Comparison of ENCODE assay signal across 1 cellular context in the genomic region with DNA sequence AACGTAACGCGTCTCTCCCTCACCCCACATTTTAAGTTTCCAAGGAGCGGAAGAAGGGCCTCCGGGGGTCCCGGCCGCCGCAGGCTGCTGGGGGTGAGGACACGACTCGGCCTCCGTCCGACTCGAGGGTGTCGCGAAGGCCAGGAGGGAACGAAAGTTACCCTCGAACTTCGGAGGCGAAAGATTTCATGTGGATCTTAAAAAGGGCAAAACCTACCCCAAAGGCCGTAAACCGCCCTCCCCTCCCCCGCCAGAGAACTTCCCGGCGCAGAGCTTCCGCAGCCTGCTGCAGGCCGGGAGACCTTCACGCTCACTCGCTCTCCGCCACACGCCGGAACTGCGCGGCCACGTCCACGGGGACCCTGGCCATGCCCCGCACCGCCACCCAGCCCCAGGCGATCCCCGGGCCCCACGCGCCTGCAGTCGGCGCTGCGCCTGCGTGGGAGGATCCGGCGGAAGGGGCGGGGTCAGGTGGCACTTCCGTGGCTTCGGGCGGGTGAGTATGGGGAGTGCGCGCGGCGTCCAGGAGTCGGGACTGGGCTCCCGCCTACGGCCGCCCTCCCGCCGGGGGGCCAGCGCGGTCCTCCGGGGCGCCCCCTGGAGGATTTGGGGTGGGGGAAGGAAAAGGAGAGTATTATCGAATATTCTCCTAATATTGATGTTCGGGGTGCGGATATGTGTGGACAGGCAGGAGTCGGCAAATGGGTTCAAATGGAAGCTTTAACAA.
TF ChIP-seq lines count a peak whose summit lies in the region.

A gene (plus strand): TSS at position 474 of the 727 bp plus-strand sequence. CDS start 19,755 bp downstream, outside the sequence.

TF ChIP-seq in WTC11, 78 proteins besides CTCF, POLR2A, EP300 and RAD21 (continued from another document and continues in another):
- TF ChIP-seq, protein P1, sequence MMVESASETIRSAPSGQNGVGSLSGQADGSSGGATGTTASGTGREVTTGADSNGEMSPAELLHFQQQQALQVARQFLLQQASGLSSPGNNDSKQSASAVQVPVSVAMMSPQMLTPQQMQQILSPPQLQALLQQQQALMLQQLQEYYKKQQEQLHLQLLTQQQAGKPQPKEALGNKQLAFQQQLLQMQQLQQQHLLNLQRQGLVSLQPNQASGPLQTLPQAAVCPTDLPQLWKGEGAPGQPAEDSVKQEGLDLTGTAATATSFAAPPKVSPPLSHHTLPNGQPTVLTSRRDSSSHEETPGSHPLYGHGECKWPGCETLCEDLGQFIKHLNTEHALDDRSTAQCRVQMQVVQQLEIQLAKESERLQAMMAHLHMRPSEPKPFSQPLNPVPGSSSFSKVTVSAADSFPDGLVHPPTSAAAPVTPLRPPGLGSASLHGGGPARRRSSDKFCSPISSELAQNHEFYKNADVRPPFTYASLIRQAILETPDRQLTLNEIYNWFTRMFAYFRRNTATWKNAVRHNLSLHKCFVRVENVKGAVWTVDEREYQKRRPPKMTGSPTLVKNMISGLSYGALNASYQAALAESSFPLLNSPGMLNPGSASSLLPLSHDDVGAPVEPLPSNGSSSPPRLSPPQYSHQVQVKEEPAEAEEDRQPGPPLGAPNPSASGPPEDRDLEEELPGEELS (CRISPR knock-in tag; IDR thresholded peaks at IDR 0.05) = peak; percentile 75; the same call in 1 of the 2 replicates
- TF ChIP-seq, protein P2, sequence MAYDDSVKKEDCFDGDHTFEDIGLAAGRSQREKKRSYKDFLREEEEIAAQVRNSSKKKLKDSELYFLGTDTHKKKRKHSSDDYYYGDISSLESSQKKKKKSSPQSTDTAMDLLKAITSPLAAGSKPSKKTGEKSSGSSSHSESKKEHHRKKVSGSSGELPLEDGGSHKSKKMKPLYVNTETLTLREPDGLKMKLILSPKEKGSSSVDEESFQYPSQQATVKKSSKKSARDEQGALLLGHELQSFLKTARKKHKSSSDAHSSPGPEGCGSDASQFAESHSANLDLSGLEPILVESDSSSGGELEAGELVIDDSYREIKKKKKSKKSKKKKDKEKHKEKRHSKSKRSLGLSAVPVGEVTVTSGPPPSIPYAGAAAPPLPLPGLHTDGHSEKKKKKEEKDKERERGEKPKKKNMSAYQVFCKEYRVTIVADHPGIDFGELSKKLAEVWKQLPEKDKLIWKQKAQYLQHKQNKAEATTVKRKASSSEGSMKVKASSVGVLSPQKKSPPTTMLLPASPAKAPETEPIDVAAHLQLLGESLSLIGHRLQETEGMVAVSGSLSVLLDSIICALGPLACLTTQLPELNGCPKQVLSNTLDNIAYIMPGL (CRISPR knock-in tag; IDR thresholded peaks at IDR 0.05) = peak; percentile 95
- TF ChIP-seq ZNF138 (CRISPR knock-in tag; conservative IDR thresholded peaks at IDR 0.05) (peak; percentile 96), ZNF396 (CRISPR knock-in tag; IDR thresholded peaks at IDR 0.05; ENCODE audit: borderline replicate concordance) (no peak), TCF7 (CRISPR knock-in tag; IDR thresholded peaks at IDR 0.05; ENCODE audit: low read depth) (no peak), ESRRA (CRISPR knock-in tag; IDR thresholded peaks at IDR 0.05; ENCODE audit: borderline replicate concordance) (peak; percentile 86), PRRX2 (CRISPR knock-in tag; IDR thresholded peaks at IDR 0.05) (no peak), MXD4 (CRISPR knock-in tag; IDR thresholded peaks at IDR 0.05; ENCODE audit: borderline replicate concordance) (no peak), TP53 (CRISPR knock-in tag; IDR thresholded peaks at IDR 0.05) (0 out of 2 replicates have a peak, but pooled peaks have one; percentile 42), ELF4 (CRISPR knock-in tag; IDR thresholded peaks at IDR 0.05; ENCODE audit: low read depth) (no peak), ZNF671 (CRISPR knock-in tag; IDR thresholded peaks at IDR 0.05) (no peak), CBFB (CRISPR knock-in tag; IDR thresholded peaks at IDR 0.05; ENCODE audit: low read depth) (peak; percentile 87), ETV6 (CRISPR knock-in tag; IDR thresholded peaks at IDR 0.05) (peak; percentile 95), NFYB (CRISPR knock-in tag; conservative IDR thresholded peaks at IDR 0.05; ENCODE audit: low read depth) (no peak), RELA (CRISPR knock-in tag; IDR thresholded peaks at IDR 0.05; ENCODE audit: borderline replicate concordance) (peak; percentile 87; the same call in 1 of the 2 replicates), IRF2 (CRISPR knock-in tag; IDR thresholded peaks at IDR 0.05; ENCODE audit: borderline replicate concordance, low read depth) (no peak), NFATC4 (CRISPR knock-in tag; IDR thresholded peaks at IDR 0.05) (no peak), GTF2I (CRISPR knock-in tag; conservative IDR thresholded peaks at IDR 0.05) (no peak), TEAD4 (CRISPR knock-in tag; IDR thresholded peaks at IDR 0.05) (peak; percentile 36; the same call in 1 of the 2 replicates), ATF1 (CRISPR knock-in tag; IDR thresholded peaks at IDR 0.05) (0 out of 2 replicates have a peak, but pooled peaks have one; percentile 54), ZNF416 (CRISPR knock-in tag; IDR thresholded peaks at IDR 0.05) (0 out of 2 replicates have a peak, but pooled peaks have one; percentile 42)
- TF ChIP-seq, protein P3, sequence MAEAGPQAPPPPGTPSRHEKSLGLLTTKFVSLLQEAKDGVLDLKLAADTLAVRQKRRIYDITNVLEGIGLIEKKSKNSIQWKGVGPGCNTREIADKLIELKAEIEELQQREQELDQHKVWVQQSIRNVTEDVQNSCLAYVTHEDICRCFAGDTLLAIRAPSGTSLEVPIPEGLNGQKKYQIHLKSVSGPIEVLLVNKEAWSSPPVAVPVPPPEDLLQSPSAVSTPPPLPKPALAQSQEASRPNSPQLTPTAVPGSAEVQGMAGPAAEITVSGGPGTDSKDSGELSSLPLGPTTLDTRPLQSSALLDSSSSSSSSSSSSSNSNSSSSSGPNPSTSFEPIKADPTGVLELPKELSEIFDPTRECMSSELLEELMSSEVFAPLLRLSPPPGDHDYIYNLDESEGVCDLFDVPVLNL (CRISPR knock-in tag; IDR thresholded peaks at IDR 0.05; ENCODE audit: borderline replicate concordance, low read depth) = no peak
- TF ChIP-seq, protein P4, sequence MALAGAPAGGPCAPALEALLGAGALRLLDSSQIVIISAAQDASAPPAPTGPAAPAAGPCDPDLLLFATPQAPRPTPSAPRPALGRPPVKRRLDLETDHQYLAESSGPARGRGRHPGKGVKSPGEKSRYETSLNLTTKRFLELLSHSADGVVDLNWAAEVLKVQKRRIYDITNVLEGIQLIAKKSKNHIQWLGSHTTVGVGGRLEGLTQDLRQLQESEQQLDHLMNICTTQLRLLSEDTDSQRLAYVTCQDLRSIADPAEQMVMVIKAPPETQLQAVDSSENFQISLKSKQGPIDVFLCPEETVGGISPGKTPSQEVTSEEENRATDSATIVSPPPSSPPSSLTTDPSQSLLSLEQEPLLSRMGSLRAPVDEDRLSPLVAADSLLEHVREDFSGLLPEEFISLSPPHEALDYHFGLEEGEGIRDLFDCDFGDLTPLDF (CRISPR knock-in tag; IDR thresholded peaks at IDR 0.05) = no peak
- TF ChIP-seq, protein P5, sequence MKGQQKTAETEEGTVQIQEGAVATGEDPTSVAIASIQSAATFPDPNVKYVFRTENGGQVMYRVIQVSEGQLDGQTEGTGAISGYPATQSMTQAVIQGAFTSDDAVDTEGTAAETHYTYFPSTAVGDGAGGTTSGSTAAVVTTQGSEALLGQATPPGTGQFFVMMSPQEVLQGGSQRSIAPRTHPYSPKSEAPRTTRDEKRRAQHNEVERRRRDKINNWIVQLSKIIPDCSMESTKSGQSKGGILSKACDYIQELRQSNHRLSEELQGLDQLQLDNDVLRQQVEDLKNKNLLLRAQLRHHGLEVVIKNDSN (CRISPR knock-in tag; IDR thresholded peaks at IDR 0.05) = peak; percentile 83
- TF ChIP-seq, protein P6, sequence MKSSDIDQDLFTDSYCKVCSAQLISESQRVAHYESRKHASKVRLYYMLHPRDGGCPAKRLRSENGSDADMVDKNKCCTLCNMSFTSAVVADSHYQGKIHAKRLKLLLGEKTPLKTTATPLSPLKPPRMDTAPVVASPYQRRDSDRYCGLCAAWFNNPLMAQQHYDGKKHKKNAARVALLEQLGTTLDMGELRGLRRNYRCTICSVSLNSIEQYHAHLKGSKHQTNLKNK (CRISPR knock-in tag; IDR thresholded peaks at IDR 0.05) = no peak
- TF ChIP-seq, protein P7, sequence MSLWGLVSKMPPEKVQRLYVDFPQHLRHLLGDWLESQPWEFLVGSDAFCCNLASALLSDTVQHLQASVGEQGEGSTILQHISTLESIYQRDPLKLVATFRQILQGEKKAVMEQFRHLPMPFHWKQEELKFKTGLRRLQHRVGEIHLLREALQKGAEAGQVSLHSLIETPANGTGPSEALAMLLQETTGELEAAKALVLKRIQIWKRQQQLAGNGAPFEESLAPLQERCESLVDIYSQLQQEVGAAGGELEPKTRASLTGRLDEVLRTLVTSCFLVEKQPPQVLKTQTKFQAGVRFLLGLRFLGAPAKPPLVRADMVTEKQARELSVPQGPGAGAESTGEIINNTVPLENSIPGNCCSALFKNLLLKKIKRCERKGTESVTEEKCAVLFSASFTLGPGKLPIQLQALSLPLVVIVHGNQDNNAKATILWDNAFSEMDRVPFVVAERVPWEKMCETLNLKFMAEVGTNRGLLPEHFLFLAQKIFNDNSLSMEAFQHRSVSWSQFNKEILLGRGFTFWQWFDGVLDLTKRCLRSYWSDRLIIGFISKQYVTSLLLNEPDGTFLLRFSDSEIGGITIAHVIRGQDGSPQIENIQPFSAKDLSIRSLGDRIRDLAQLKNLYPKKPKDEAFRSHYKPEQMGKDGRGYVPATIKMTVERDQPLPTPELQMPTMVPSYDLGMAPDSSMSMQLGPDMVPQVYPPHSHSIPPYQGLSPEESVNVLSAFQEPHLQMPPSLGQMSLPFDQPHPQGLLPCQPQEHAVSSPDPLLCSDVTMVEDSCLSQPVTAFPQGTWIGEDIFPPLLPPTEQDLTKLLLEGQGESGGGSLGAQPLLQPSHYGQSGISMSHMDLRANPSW (CRISPR knock-in tag; conservative IDR thresholded peaks at IDR 0.05; ENCODE audit: low read depth) = no peak
- TF ChIP-seq, protein P8, sequence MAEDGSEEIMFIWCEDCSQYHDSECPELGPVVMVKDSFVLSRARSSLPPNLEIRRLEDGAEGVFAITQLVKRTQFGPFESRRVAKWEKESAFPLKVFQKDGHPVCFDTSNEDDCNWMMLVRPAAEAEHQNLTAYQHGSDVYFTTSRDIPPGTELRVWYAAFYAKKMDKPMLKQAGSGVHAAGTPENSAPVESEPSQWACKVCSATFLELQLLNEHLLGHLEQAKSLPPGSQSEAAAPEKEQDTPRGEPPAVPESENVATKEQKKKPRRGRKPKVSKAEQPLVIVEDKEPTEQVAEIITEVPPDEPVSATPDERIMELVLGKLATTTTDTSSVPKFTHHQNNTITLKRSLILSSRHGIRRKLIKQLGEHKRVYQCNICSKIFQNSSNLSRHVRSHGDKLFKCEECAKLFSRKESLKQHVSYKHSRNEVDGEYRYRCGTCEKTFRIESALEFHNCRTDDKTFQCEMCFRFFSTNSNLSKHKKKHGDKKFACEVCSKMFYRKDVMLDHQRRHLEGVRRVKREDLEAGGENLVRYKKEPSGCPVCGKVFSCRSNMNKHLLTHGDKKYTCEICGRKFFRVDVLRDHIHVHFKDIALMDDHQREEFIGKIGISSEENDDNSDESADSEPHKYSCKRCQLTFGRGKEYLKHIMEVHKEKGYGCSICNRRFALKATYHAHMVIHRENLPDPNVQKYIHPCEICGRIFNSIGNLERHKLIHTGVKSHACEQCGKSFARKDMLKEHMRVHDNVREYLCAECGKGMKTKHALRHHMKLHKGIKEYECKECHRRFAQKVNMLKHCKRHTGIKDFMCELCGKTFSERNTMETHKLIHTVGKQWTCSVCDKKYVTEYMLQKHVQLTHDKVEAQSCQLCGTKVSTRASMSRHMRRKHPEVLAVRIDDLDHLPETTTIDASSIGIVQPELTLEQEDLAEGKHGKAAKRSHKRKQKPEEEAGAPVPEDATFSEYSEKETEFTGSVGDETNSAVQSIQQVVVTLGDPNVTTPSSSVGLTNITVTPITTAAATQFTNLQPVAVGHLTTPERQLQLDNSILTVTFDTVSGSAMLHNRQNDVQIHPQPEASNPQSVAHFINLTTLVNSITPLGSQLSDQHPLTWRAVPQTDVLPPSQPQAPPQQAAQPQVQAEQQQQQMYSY (CRISPR knock-in tag; IDR thresholded peaks at IDR 0.05) = no peak
- TF ChIP-seq, protein P9, sequence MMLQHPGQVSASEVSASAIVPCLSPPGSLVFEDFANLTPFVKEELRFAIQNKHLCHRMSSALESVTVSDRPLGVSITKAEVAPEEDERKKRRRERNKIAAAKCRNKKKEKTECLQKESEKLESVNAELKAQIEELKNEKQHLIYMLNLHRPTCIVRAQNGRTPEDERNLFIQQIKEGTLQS (CRISPR knock-in tag; conservative IDR thresholded peaks at IDR 0.05) = no peak
- TF ChIP-seq, protein P10, sequence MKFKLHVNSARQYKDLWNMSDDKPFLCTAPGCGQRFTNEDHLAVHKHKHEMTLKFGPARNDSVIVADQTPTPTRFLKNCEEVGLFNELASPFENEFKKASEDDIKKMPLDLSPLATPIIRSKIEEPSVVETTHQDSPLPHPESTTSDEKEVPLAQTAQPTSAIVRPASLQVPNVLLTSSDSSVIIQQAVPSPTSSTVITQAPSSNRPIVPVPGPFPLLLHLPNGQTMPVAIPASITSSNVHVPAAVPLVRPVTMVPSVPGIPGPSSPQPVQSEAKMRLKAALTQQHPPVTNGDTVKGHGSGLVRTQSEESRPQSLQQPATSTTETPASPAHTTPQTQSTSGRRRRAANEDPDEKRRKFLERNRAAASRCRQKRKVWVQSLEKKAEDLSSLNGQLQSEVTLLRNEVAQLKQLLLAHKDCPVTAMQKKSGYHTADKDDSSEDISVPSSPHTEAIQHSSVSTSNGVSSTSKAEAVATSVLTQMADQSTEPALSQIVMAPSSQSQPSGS (CRISPR knock-in tag; IDR thresholded peaks at IDR 0.05; ENCODE audit: borderline replicate concordance, low read depth) = 0 out of 2 replicates have a peak, but pooled peaks have one; percentile 15
- TF ChIP-seq, protein P11, sequence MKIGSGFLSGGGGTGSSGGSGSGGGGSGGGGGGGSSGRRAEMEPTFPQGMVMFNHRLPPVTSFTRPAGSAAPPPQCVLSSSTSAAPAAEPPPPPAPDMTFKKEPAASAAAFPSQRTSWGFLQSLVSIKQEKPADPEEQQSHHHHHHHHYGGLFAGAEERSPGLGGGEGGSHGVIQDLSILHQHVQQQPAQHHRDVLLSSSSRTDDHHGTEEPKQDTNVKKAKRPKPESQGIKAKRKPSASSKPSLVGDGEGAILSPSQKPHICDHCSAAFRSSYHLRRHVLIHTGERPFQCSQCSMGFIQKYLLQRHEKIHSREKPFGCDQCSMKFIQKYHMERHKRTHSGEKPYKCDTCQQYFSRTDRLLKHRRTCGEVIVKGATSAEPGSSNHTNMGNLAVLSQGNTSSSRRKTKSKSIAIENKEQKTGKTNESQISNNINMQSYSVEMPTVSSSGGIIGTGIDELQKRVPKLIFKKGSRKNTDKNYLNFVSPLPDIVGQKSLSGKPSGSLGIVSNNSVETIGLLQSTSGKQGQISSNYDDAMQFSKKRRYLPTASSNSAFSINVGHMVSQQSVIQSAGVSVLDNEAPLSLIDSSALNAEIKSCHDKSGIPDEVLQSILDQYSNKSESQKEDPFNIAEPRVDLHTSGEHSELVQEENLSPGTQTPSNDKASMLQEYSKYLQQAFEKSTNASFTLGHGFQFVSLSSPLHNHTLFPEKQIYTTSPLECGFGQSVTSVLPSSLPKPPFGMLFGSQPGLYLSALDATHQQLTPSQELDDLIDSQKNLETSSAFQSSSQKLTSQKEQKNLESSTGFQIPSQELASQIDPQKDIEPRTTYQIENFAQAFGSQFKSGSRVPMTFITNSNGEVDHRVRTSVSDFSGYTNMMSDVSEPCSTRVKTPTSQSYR (CRISPR knock-in tag; IDR thresholded peaks at IDR 0.05) = peak; percentile 88
- TF ChIP-seq, protein P12, sequence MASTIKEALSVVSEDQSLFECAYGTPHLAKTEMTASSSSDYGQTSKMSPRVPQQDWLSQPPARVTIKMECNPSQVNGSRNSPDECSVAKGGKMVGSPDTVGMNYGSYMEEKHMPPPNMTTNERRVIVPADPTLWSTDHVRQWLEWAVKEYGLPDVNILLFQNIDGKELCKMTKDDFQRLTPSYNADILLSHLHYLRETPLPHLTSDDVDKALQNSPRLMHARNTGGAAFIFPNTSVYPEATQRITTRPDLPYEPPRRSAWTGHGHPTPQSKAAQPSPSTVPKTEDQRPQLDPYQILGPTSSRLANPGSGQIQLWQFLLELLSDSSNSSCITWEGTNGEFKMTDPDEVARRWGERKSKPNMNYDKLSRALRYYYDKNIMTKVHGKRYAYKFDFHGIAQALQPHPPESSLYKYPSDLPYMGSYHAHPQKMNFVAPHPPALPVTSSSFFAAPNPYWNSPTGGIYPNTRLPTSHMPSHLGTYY (CRISPR knock-in tag; IDR thresholded peaks at IDR 0.05) = no peak
